In the genomic region with DNA sequence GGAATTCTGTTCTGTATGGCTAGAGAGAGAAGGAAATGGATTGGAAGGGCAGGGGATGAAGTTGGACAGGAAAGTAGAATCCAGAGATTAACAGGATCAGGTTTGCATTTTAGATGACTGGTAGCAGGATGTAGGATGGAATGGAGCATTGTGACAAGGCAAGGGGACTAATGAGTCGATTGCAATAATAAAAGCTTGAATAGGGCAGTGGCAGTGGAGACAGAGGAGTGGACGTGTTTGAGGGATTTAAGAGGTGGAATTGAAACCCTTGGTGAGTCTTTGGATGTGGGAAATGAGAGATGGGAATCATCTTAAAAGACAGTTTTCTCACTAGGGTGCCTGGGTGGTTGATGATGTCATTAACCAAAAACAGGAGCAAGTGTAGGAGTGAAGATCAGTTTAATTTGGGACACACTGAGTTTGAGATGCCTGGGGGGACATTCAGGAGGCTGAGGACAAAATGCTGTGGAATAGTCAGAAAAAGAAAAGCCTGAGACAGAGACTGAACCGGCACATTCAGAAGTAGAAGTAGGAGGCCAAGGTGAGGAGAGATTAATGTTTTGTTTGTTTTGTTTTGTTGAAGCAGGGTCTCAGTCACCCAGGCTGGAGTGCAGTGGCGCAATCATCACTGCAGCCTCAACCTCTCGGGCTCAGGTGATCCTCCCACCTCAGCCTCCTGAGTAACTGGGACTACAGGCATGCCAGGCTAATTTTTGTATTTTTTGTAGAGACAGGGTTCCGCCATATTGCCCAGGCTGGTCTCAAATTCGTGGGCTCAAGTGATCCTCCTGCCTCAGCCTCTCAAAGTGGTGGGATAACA, we compare ENCODE assay signal across 2 cellular contexts.
TF ChIP-seq lines count a peak whose summit lies in the region.

No MANE protein-coding gene starts in this region.

TF ChIP-seq in HepG2, 621 proteins besides CTCF, POLR2A, EP300 and RAD21:
- TF ChIP-seq ATF7 (IDR thresholded peaks at IDR 0.05) = peak; percentile 84
- TF ChIP-seq ATF7 (CRISPR knock-in tag; IDR thresholded peaks at IDR 0.05) = no peak
- 0 out of 2 replicates have a peak, but pooled peaks have one; percentile 44 for TF ChIP-seq CREB1 (IDR thresholded peaks at IDR 0.05)
- no peak for TF ChIP-seq CREB1 (CRISPR knock-in tag; IDR thresholded peaks at IDR 0.05)
- TF ChIP-seq, protein P1, sequence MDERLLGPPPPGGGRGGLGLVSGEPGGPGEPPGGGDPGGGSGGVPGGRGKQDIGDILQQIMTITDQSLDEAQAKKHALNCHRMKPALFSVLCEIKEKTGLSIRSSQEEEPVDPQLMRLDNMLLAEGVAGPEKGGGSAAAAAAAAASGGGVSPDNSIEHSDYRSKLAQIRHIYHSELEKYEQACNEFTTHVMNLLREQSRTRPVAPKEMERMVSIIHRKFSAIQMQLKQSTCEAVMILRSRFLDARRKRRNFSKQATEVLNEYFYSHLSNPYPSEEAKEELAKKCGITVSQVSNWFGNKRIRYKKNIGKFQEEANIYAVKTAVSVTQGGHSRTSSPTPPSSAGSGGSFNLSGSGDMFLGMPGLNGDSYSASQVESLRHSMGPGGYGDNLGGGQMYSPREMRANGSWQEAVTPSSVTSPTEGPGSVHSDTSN (CRISPR knock-in tag; IDR thresholded peaks at IDR 0.05) = no peak
- TF ChIP-seq, protein P2, sequence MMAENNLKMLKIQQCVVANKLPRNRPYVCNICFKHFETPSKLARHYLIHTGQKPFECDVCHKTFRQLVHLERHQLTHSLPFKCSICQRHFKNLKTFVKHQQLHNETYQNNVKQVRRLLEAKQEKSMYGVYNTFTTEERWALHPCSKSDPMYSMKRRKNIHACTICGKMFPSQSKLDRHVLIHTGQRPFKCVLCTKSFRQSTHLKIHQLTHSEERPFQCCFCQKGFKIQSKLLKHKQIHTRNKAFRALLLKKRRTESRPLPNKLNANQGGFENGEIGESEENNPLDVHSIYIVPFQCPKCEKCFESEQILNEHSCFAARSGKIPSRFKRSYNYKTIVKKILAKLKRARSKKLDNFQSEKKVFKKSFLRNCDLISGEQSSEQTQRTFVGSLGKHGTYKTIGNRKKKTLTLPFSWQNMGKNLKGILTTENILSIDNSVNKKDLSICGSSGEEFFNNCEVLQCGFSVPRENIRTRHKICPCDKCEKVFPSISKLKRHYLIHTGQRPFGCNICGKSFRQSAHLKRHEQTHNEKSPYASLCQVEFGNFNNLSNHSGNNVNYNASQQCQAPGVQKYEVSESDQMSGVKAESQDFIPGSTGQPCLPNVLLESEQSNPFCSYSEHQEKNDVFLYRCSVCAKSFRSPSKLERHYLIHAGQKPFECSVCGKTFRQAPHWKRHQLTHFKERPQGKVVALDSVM (CRISPR knock-in tag; IDR thresholded peaks at IDR 0.05) = peak; percentile 86
- TF ChIP-seq PHF5A (CRISPR knock-in tag; IDR thresholded peaks at IDR 0.05; ENCODE audit: low read depth, unreplicated experiment) = no peak

TF ChIP-seq in HEK293, 187 proteins besides CTCF, POLR2A, EP300 and RAD21:
- TF ChIP-seq ZFHX2 (tag by site-specific recombination; conservative IDR thresholded peaks at IDR 0.05) (peak; percentile 36), ZBTB21 (tag by site-specific recombination; IDR thresholded peaks at IDR 0.05) (0 out of 2 replicates have a peak, but pooled peaks have one; percentile 14), ZNF433 (tag by site-specific recombination; IDR thresholded peaks at IDR 0.05; ENCODE audit: low read depth) (no peak), REPIN1 (tag by site-specific recombination; IDR thresholded peaks at IDR 0.05; ENCODE audit: low read depth) (no peak), ZNF121 (tag by site-specific recombination; IDR thresholded peaks at IDR 0.05) (no peak), SCRT2 (tag by site-specific recombination; IDR thresholded peaks at IDR 0.05) (no peak), OSR2 (tag by site-specific recombination; IDR thresholded peaks at IDR 0.05) (peak; percentile 69), ZNF174 (tag by site-specific recombination; IDR thresholded peaks at IDR 0.05) (no peak), ZNF302 (tag by site-specific recombination; IDR thresholded peaks at IDR 0.05; ENCODE audit: low read depth) (no peak), GLIS1 (tag by site-specific recombination; IDR thresholded peaks at IDR 0.05) (peak; percentile 43), ZNF529 (tag by site-specific recombination; IDR thresholded peaks at IDR 0.05; ENCODE audit: insufficient replicate concordance) (no peak), ZNF510 (tag by site-specific recombination; IDR thresholded peaks at IDR 0.05; ENCODE audit: insufficient replicate concordance) (no peak), ZNF707 (tag by site-specific recombination; IDR thresholded peaks at IDR 0.05) (no peak), ZNF23 (tag by site-specific recombination; IDR thresholded peaks at IDR 0.05; ENCODE audit: borderline replicate concordance) (no peak), ZNF221 (tag by site-specific recombination; IDR thresholded peaks at IDR 0.05; ENCODE audit: borderline replicate concordance) (no peak), ZBTB17 (tag by site-specific recombination; IDR thresholded peaks at IDR 0.05) (peak; percentile 94), KLF8 (tag by site-specific recombination; IDR thresholded peaks at IDR 0.05) (0 out of 2 replicates have a peak, but pooled peaks have one; percentile 18), ZNF10 (tag by site-specific recombination; IDR thresholded peaks at IDR 0.05) (no peak), ZNF600 (tag by site-specific recombination; IDR thresholded peaks at IDR 0.05) (0 out of 2 replicates have a peak, but pooled peaks have one; percentile 16), ZNF292 (tag by site-specific recombination; IDR thresholded peaks at IDR 0.05; ENCODE audit: borderline replicate concordance, low read depth) (no peak), ZNF132 (tag by site-specific recombination; IDR thresholded peaks at IDR 0.05; ENCODE audit: borderline replicate concordance) (no peak), MEIS1 (CRISPR knock-in tag; IDR thresholded peaks at IDR 0.05; ENCODE audit: borderline replicate concordance) (no peak), KLF1 (tag by site-specific recombination; IDR thresholded peaks at IDR 0.05) (no peak), ZNF629 (tag by site-specific recombination; IDR thresholded peaks at IDR 0.05) (peak; percentile 49; the same call in 1 of the 2 replicates), BCL11A (tag by site-specific recombination; IDR thresholded peaks at IDR 0.05; ENCODE audit: low read depth) (no peak), ZNF274 (IDR thresholded peaks at IDR 0.05; ENCODE audit: low read length) (no peak), ZNF274 (tag by site-specific recombination; IDR thresholded peaks at IDR 0.05; ENCODE audit: borderline replicate concordance) (no peak), ZNF239 (tag by site-specific recombination; IDR thresholded peaks at IDR 0.05) (no peak), ZBTB20 (tag by site-specific recombination; IDR thresholded peaks at IDR 0.05) (no peak)
- TF ChIP-seq, protein P3, sequence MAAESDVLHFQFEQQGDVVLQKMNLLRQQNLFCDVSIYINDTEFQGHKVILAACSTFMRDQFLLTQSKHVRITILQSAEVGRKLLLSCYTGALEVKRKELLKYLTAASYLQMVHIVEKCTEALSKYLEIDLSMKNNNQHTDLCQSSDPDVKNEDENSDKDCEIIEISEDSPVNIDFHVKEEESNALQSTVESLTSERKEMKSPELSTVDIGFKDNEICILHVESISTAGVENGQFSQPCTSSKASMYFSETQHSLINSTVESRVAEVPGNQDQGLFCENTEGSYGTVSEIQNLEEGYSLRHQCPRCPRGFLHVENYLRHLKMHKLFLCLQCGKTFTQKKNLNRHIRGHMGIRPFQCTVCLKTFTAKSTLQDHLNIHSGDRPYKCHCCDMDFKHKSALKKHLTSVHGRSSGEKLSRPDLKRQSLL (tag by site-specific recombination; IDR thresholded peaks at IDR 0.05) = peak; percentile 78; the same call in 1 of the 2 replicates
- TF ChIP-seq, protein P4, sequence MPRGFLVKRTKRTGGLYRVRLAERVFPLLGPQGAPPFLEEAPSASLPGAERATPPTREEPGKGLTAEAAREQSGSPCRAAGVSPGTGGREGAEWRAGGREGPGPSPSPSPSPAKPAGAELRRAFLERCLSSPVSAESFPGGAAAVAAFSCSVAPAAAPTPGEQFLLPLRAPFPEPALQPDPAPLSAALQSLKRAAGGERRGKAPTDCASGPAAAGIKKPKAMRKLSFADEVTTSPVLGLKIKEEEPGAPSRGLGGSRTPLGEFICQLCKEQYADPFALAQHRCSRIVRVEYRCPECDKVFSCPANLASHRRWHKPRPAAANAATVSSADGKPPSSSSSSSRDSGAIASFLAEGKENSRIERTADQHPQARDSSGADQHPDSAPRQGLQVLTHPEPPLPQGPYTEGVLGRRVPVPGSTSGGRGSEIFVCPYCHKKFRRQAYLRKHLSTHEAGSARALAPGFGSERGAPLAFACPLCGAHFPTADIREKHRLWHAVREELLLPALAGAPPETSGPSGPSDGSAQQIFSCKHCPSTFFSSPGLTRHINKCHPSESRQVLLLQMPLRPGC (tag by site-specific recombination; IDR thresholded peaks at IDR 0.05) = no peak
- TF ChIP-seq, protein P5, sequence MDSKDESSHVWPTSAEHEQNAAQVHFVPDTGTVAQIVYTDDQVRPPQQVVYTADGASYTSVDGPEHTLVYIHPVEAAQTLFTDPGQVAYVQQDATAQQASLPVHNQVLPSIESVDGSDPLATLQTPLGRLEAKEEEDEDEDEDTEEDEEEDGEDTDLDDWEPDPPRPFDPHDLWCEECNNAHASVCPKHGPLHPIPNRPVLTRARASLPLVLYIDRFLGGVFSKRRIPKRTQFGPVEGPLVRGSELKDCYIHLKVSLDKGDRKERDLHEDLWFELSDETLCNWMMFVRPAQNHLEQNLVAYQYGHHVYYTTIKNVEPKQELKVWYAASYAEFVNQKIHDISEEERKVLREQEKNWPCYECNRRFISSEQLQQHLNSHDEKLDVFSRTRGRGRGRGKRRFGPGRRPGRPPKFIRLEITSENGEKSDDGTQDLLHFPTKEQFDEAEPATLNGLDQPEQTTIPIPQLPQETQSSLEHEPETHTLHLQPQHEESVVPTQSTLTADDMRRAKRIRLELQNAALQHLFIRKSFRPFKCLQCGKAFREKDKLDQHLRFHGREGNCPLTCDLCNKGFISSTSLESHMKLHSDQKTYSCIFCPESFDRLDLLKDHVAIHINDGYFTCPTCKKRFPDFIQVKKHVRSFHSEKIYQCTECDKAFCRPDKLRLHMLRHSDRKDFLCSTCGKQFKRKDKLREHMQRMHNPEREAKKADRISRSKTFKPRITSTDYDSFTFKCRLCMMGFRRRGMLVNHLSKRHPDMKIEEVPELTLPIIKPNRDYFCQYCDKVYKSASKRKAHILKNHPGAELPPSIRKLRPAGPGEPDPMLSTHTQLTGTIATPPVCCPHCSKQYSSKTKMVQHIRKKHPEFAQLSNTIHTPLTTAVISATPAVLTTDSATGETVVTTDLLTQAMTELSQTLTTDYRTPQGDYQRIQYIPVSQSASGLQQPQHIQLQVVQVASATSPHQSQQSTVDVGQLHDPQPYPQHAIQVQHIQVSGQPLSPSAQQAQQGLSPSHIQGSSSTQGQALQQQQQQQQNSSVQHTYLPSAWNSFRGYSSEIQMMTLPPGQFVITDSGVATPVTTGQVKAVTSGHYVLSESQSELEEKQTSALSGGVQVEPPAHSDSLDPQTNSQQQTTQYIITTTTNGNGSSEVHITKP (tag by site-specific recombination; IDR thresholded peaks at IDR 0.05) = peak; percentile 72
- TF ChIP-seq, protein P6, sequence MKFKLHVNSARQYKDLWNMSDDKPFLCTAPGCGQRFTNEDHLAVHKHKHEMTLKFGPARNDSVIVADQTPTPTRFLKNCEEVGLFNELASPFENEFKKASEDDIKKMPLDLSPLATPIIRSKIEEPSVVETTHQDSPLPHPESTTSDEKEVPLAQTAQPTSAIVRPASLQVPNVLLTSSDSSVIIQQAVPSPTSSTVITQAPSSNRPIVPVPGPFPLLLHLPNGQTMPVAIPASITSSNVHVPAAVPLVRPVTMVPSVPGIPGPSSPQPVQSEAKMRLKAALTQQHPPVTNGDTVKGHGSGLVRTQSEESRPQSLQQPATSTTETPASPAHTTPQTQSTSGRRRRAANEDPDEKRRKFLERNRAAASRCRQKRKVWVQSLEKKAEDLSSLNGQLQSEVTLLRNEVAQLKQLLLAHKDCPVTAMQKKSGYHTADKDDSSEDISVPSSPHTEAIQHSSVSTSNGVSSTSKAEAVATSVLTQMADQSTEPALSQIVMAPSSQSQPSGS (tag by site-specific recombination; IDR thresholded peaks at IDR 0.05; ENCODE audit: low read depth) = peak; percentile 87
- TF ChIP-seq, protein P7, sequence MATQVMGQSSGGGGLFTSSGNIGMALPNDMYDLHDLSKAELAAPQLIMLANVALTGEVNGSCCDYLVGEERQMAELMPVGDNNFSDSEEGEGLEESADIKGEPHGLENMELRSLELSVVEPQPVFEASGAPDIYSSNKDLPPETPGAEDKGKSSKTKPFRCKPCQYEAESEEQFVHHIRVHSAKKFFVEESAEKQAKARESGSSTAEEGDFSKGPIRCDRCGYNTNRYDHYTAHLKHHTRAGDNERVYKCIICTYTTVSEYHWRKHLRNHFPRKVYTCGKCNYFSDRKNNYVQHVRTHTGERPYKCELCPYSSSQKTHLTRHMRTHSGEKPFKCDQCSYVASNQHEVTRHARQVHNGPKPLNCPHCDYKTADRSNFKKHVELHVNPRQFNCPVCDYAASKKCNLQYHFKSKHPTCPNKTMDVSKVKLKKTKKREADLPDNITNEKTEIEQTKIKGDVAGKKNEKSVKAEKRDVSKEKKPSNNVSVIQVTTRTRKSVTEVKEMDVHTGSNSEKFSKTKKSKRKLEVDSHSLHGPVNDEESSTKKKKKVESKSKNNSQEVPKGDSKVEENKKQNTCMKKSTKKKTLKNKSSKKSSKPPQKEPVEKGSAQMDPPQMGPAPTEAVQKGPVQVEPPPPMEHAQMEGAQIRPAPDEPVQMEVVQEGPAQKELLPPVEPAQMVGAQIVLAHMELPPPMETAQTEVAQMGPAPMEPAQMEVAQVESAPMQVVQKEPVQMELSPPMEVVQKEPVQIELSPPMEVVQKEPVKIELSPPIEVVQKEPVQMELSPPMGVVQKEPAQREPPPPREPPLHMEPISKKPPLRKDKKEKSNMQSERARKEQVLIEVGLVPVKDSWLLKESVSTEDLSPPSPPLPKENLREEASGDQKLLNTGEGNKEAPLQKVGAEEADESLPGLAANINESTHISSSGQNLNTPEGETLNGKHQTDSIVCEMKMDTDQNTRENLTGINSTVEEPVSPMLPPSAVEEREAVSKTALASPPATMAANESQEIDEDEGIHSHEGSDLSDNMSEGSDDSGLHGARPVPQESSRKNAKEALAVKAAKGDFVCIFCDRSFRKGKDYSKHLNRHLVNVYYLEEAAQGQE (tag by site-specific recombination; IDR thresholded peaks at IDR 0.05) = no peak
TF ChIP-seq in HEK293: peak in this region for 11.
